18 cellular contexts compared by ENCODE assay signal in genomic region chr12:91189526-91189925, GRCh38. TPM values are rescaled to one million over a fixed set of nuclear protein-coding genes. Genes with fewer than 3 reads are reported as not detected.
DNase-seq lines count a peak whose midpoint lies in the region; ATAC-seq and TF ChIP-seq lines count a peak whose summit lies in the region.
"Had no signal": no experiment of that assay in that cellular context is flagged by ENCODE, and none has a peak within 500 bp of the region (broad histone marks: within the 10 kb centered on the region; RNA-seq: fewer than 3 reads in every experiment).

No MANE protein-coding gene starts in this region.

- CTCF ChIA-PET in MCF 10A (lab: Yijun Ruan, JAX), result interaction anchor here (0.7 to 2.2 kb wide), 5 partner anchors 9 to 515 kb away, joined by 3 to 6 read pairs (median 3); no protein-coding TSS in a partner anchor

- no peak overlapping the region for H3K4me3 ChIP-seq in breast epithelium
- no peak overlapping the region for H3K4me3 ChIP-seq in vagina
- H3K4me3 ChIP-seq: right lobe of liver had no signal

- peak overlapping the region; percentile 25 for H3K4me3 Mint-ChIP-seq in MCF 10A (ENCODE audit: unreplicated experiment)
- H3K4me3 Mint-ChIP-seq: activated CD8-positive, alpha-beta memory T cell treated with anti-CD3 and anti-CD28 coated beads, Interleukin-2, amount 10 ng/mL, durations not matched to agents 7 days and 5 days; T-helper 2 cell treated with Interferon-gamma antibody and Interleukin-4, amounts not matched to agents 5 μg/mL and 100 μg/mL, for 36 hours; type B pancreatic cell had no signal

- intact Hi-C loops in MCF 10A (cut with micrococcal nuclease), result no loop called here
- intact Hi-C loops in breast epithelium (cut with DNase I; ENCODE audit: low total_unique reads), result no loop called here
- intact Hi-C loops in vagina (cut with DNase I), result no loop called here

- H3K27me3 ChIP-seq in breast epithelium (no peaks in the 10 kb centered on the region), vagina (no peaks in the 10 kb centered on the region)
- H3K27me3 ChIP-seq: right lobe of liver had no signal

- POLR2A ChIA-PET in MCF 10A (lab: Yijun Ruan, JAX), result interaction anchor here (1.1 to 1.9 kb wide), 2 partner anchors 10 to 126 kb away, joined by 3 to 15 read pairs; no protein-coding TSS in a partner anchor

- peak overlapping the region; percentile 65 for H3K27ac Mint-ChIP-seq in MCF 10A (ENCODE audit: low read depth, unreplicated experiment)
- H3K27ac Mint-ChIP-seq: activated CD8-positive, alpha-beta memory T cell treated with anti-CD3 and anti-CD28 coated beads, Interleukin-2, amount 10 ng/mL, durations not matched to agents 7 days and 5 days; T-helper 2 cell treated with Interferon-gamma antibody and Interleukin-4, amounts not matched to agents 5 μg/mL and 100 μg/mL, for 36 hours; type B pancreatic cell had no signal

- H3K4me1 Mint-ChIP-seq in MCF 10A (ENCODE audit: insufficient read depth, unreplicated experiment), result peaks cover 21% of the 10 kb centered on the region
- H3K4me1 Mint-ChIP-seq: activated CD8-positive, alpha-beta memory T cell treated with anti-CD3 and anti-CD28 coated beads, Interleukin-2, amount 10 ng/mL, durations not matched to agents 7 days and 5 days had no signal

- no peaks in the 10 kb centered on the region for H3K9me3 Mint-ChIP-seq in MCF 10A (ENCODE audit: unreplicated experiment)
- H3K9me3 Mint-ChIP-seq: T-helper 2 cell treated with Interferon-gamma antibody and Interleukin-4, amounts not matched to agents 5 μg/mL and 100 μg/mL, for 36 hours had no signal

- TF ChIP-seq POLR2A in breast epithelium (IDR thresholded peaks at IDR 0.05), result no peak
- no peak for TF ChIP-seq POLR2A in vagina (IDR thresholded peaks at IDR 0.05)

- peak; percentile 57 for DNase-seq in MCF 10A (ENCODE audit: unreplicated experiment)
- no peak for DNase-seq in breast epithelium (ENCODE audit: low spot score in 2 of 2)
- DNase-seq in dedifferentiated amniotic fluid mesenchymal stem cell (ENCODE audit: extremely low spot score), result peak; percentile 41
- peak; percentile 20 for DNase-seq in left kidney (ENCODE audit: low read depth, low spot score)
- DNase-seq in vagina (ENCODE audit: extremely low spot score in 2 of 2), result no peak
- no peak for DNase-seq in SIG-M5 treated with dmso at 0.1 percent for 504 hours (lab: John Stamatoyannopoulos, UW; ENCODE audit: unreplicated experiment)
- no peak for DNase-seq in T-helper 1 cell
- DNase-seq: activated CD4-positive, CD25-positive, alpha-beta regulatory T cell treated with anti-CD3 and anti-CD28 coated beads, Interleukin-2, amount 50 U/mL, for 72 hours; activated CD8-positive, alpha-beta memory T cell treated with anti-CD3 and anti-CD28 coated beads, Interleukin-2, amount 10 ng/mL, durations not matched to agents 7 days and 5 days; activated effector memory CD4-positive, alpha-beta T cell treated with anti-CD3 and anti-CD28 coated beads, Interleukin-2, amount 50 U/mL, for 16 hours; anterior cingulate cortex; GF-D8; NCI-H1092 treated with DMSO at 0.1 percent for 48 hours; right lobe of liver; stimulated activated CD4-positive, alpha-beta T cell treated with anti-CD3 and anti-CD28 coated beads, Interleukin-4, amount 100 ng/mL, for 4 hours had no signal

- H3K9me3 ChIP-seq in breast epithelium, result no peaks in the 10 kb centered on the region
- H3K9me3 ChIP-seq in vagina, result no peaks in the 10 kb centered on the region
- H3K9me3 ChIP-seq: right lobe of liver had no signal

- no peak for ATAC-seq in GM18870 (IDR thresholded peaks at IDR 0.05; ENCODE audit: unreplicated experiment)
- ATAC-seq: activated CD8-positive, alpha-beta memory T cell treated with anti-CD3 and anti-CD28 coated beads, Interleukin-2, amount 10 ng/mL, durations not matched to agents 7 days and 5 days; right lobe of liver had no signal

- no peak for TF ChIP-seq CTCF in MCF 10A (IDR thresholded peaks at IDR 0.05; ENCODE audit: unreplicated experiment)
- no peak for TF ChIP-seq CTCF in breast epithelium (IDR thresholded peaks at IDR 0.05)
- no peak for TF ChIP-seq CTCF in vagina (IDR thresholded peaks at IDR 0.05)

- H3K27me3 Mint-ChIP-seq in MCF 10A (ENCODE audit: insufficient read depth, unreplicated experiment), result peaks cover 27% of the 10 kb centered on the region
- H3K27me3 Mint-ChIP-seq: activated CD8-positive, alpha-beta memory T cell treated with anti-CD3 and anti-CD28 coated beads, Interleukin-2, amount 10 ng/mL, durations not matched to agents 7 days and 5 days; type B pancreatic cell had no signal

- H3K36me3 ChIP-seq in breast epithelium (no peaks in the 10 kb centered on the region), vagina (no peaks in the 10 kb centered on the region)
- H3K36me3 ChIP-seq: right lobe of liver had no signal

- H3K36me3 Mint-ChIP-seq in MCF 10A (ENCODE audit: insufficient read depth, unreplicated experiment), result no peaks in the 10 kb centered on the region
- H3K36me3 Mint-ChIP-seq: activated CD8-positive, alpha-beta memory T cell treated with anti-CD3 and anti-CD28 coated beads, Interleukin-2, amount 10 ng/mL, durations not matched to agents 7 days and 5 days; type B pancreatic cell had no signal

- BruUV-seq in MCF 10A (replicated peaks; lab: Mats Ljungman, UMichigan), result no TSS peak

- H3K27ac ChIP-seq in breast epithelium (peak overlapping the region in 1 of 2 donors; percentile 54), vagina (peak overlapping the region; percentile 47)
- H3K27ac ChIP-seq: right lobe of liver had no signal

- H3K4me1 ChIP-seq in breast epithelium, result no peaks in the 10 kb centered on the region
- H3K4me1 ChIP-seq in vagina, result peaks cover 22% of the 10 kb centered on the region
- H3K4me1 ChIP-seq: right lobe of liver had no signal

RNA-seq across cellular contexts. Expression of gene DCN, which starts 6.9 kb away (rescaled TPM):
- total RNA-seq in MCF 10A (2022) (33.1 and 46.5 TPM in 2 replicates), breast epithelium (1,000 to 10,000 TPM; 1,081 to 4,374 (median 1,702) TPM), vagina (1,553 TPM)
- total RNA-seq: activated CD8-positive, alpha-beta memory T cell treated with anti-CD3 and anti-CD28 coated beads, Interleukin-2, amount 10 ng/mL, durations not matched to agents 7 days and 5 days had no signal

Comparison
In these comparisons a context has a peak if more than half of its experiments do, and no peak if none do; other contexts are left out.
1. DNase-seq: peak in MCF 10A (single experiment), dedifferentiated amniotic fluid mesenchymal stem cell (single experiment) and left kidney (single experiment); none in breast epithelium (0 of 2), vagina (0 of 2), SIG-M5 treated with dmso at 0.1 percent for 504 hours (single experiment) and T-helper 1 cell (0 of 5).
2. RNA of gene DCN, which starts 6.9 kb away (total RNA-seq): 1,081 to 4,374 TPM in breast epithelium and 1,553 TPM in vagina (single experiment); 33.1 to 46.5 TPM in MCF 10A; every median in the first group is over 10 times any median in the second.